Comparison of ENCODE assay signal across 1 cellular context in the genomic region with DNA sequence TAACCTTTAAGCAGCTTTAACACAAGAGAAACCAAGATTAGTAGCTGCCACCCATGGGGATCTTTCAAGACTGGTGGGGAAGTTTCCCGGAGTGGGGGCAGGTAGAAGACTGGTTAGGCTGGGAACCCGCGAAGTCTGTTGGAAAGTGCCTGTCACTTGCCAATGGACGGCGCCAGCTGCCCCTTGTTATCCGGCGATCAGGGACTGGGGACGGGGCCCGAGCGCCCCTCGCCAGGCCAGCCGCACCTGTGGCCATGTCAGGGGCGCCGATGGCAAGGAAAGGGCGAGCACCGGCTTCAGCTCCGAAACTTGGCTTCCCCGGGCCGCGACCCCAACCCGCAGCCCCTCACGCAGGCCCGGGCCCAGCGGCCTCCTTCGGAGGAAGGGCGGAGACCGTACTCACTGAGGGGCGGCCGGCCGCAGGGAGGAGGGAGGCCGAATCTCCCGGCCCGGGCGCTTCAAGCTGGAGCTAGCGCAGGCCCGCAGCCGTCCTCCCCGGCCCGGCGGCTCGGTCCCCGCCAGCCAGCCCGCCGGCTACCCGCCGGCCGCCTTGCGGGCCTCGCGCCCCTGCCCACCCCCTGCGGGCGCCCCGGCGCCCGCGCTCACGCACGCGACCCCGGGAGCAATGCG.
TF ChIP-seq lines count a peak whose summit lies in the region.

No MANE protein-coding gene starts in this region.

TF ChIP-seq in GM12878, 131 proteins besides CTCF, POLR2A, EP300 and RAD21:
- TF ChIP-seq FOXM1 (IDR thresholded peaks at IDR 0.05; ENCODE audit: low read depth, low read length) (no peak), POLR2AphosphoS2 (IDR thresholded peaks at IDR 0.05; ENCODE audit: low read depth, low read length) (no peak), CREB1 (IDR thresholded peaks at IDR 0.05; ENCODE audit: low read depth) (no peak), RAD51 (IDR thresholded peaks at IDR 0.05) (no peak), EZH2 (IDR thresholded peaks at IDR 0.05; ENCODE audit: borderline replicate concordance, control insufficient read depth, low read depth, low read length) (no peak), ZZZ3 (IDR thresholded peaks at IDR 0.05; ENCODE audit: control insufficient read depth, insufficient read length, low read depth) (no peak), PML (IDR thresholded peaks at IDR 0.05; ENCODE audit: low read length) (no peak), CEBPB (IDR thresholded peaks at IDR 0.05; ENCODE audit: borderline replicate concordance in 1 of 2, low read depth in 2 of 2, low read length in 2 of 2) (no peak), USF2 (IDR thresholded peaks at IDR 0.05; ENCODE audit: borderline replicate concordance, low read depth, low read length) (no peak), EGR1 (IDR thresholded peaks at IDR 0.05; ENCODE audit: borderline replicate concordance in 1 of 2, low read depth in 2 of 2, low read length in 2 of 2) (no peak), BHLHE40 (IDR thresholded peaks at IDR 0.05; ENCODE audit: borderline replicate concordance in 1 of 2, low read depth in 2 of 2, low read length in 1 of 2) (peak in 1 of 2 experiments; percentile 23; a peak in 2 of 4 replicates), TCF12 (IDR thresholded peaks at IDR 0.05; ENCODE audit: low read depth, low read length) (0 out of 2 replicates have a peak, but pooled peaks have one; percentile 7), ZSCAN29 (IDR thresholded peaks at IDR 0.05) (no peak), GATAD2B (conservative IDR thresholded peaks at IDR 0.05; ENCODE audit: low read depth) (peak; percentile 77), CHD1 (IDR thresholded peaks at IDR 0.05; ENCODE audit: low read depth, low read length) (no peak), CHD2 (IDR thresholded peaks at IDR 0.05; ENCODE audit: borderline replicate concordance, low read depth, low read length) (no peak), ZBTB40 (IDR thresholded peaks at IDR 0.05; ENCODE audit: borderline replicate concordance) (no peak), DPF2 (IDR thresholded peaks at IDR 0.05) (0 out of 2 replicates have a peak, but pooled peaks have one; percentile 8), FOXK2 (IDR thresholded peaks at IDR 0.05) (no peak), TCF3 (IDR thresholded peaks at IDR 0.05; ENCODE audit: borderline replicate concordance, insufficient read depth, low read depth, low read length) (no peak), ZNF622 (IDR thresholded peaks at IDR 0.05) (no peak), JUNB (IDR thresholded peaks at IDR 0.05) (no peak), MLLT1 (IDR thresholded peaks at IDR 0.05) (no peak), STAT3 (IDR thresholded peaks at IDR 0.05; ENCODE audit: low read depth, low read length) (no peak), TAF1 (IDR thresholded peaks at IDR 0.05; ENCODE audit: borderline replicate concordance, low read depth, low read length) (no peak), YY1 (IDR thresholded peaks at IDR 0.05; ENCODE audit: low read depth, low read length) (peak; percentile 41; the same call in 1 of the 2 replicates), GABPA (IDR thresholded peaks at IDR 0.05; ENCODE audit: low read depth) (no peak), PAX8 (IDR thresholded peaks at IDR 0.05) (no peak), BCL11A (IDR thresholded peaks at IDR 0.05; ENCODE audit: low read depth, low read length) (no peak), EED (IDR thresholded peaks at IDR 0.05; ENCODE audit: low read depth) (no peak), SUZ12 (IDR thresholded peaks at IDR 0.05; ENCODE audit: unreplicated experiment) (no peak), MEF2B (IDR thresholded peaks at IDR 0.05; ENCODE audit: partially characterized antibody, poor library complexity, severe bottlenecking) (no peak), SRF (IDR thresholded peaks at IDR 0.05; ENCODE audit: low read depth in 2 of 2, low read length in 2 of 2) (no peak), TARDBP (IDR thresholded peaks at IDR 0.05; ENCODE audit: borderline replicate concordance) (no peak), CBX3 (IDR thresholded peaks at IDR 0.05; ENCODE audit: borderline replicate concordance, low read depth) (no peak)
- TF ChIP-seq, protein P1, sequence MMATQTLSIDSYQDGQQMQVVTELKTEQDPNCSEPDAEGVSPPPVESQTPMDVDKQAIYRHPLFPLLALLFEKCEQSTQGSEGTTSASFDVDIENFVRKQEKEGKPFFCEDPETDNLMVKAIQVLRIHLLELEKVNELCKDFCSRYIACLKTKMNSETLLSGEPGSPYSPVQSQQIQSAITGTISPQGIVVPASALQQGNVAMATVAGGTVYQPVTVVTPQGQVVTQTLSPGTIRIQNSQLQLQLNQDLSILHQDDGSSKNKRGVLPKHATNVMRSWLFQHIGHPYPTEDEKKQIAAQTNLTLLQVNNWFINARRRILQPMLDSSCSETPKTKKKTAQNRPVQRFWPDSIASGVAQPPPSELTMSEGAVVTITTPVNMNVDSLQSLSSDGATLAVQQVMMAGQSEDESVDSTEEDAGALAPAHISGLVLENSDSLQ (IDR thresholded peaks at IDR 0.05): no peak
- TF ChIP-seq, protein P2, sequence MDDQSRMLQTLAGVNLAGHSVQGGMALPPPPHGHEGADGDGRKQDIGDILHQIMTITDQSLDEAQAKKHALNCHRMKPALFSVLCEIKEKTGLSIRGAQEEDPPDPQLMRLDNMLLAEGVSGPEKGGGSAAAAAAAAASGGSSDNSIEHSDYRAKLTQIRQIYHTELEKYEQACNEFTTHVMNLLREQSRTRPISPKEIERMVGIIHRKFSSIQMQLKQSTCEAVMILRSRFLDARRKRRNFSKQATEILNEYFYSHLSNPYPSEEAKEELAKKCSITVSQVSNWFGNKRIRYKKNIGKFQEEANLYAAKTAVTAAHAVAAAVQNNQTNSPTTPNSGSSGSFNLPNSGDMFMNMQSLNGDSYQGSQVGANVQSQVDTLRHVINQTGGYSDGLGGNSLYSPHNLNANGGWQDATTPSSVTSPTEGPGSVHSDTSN (IDR thresholded peaks at IDR 0.05; ENCODE audit: insufficient replicate concordance, low read depth, low read length): no peak
- TF ChIP-seq, protein P3, sequence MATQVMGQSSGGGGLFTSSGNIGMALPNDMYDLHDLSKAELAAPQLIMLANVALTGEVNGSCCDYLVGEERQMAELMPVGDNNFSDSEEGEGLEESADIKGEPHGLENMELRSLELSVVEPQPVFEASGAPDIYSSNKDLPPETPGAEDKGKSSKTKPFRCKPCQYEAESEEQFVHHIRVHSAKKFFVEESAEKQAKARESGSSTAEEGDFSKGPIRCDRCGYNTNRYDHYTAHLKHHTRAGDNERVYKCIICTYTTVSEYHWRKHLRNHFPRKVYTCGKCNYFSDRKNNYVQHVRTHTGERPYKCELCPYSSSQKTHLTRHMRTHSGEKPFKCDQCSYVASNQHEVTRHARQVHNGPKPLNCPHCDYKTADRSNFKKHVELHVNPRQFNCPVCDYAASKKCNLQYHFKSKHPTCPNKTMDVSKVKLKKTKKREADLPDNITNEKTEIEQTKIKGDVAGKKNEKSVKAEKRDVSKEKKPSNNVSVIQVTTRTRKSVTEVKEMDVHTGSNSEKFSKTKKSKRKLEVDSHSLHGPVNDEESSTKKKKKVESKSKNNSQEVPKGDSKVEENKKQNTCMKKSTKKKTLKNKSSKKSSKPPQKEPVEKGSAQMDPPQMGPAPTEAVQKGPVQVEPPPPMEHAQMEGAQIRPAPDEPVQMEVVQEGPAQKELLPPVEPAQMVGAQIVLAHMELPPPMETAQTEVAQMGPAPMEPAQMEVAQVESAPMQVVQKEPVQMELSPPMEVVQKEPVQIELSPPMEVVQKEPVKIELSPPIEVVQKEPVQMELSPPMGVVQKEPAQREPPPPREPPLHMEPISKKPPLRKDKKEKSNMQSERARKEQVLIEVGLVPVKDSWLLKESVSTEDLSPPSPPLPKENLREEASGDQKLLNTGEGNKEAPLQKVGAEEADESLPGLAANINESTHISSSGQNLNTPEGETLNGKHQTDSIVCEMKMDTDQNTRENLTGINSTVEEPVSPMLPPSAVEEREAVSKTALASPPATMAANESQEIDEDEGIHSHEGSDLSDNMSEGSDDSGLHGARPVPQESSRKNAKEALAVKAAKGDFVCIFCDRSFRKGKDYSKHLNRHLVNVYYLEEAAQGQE (IDR thresholded peaks at IDR 0.05; ENCODE audit: low read depth, low read length): no peak
- TF ChIP-seq, protein P4, sequence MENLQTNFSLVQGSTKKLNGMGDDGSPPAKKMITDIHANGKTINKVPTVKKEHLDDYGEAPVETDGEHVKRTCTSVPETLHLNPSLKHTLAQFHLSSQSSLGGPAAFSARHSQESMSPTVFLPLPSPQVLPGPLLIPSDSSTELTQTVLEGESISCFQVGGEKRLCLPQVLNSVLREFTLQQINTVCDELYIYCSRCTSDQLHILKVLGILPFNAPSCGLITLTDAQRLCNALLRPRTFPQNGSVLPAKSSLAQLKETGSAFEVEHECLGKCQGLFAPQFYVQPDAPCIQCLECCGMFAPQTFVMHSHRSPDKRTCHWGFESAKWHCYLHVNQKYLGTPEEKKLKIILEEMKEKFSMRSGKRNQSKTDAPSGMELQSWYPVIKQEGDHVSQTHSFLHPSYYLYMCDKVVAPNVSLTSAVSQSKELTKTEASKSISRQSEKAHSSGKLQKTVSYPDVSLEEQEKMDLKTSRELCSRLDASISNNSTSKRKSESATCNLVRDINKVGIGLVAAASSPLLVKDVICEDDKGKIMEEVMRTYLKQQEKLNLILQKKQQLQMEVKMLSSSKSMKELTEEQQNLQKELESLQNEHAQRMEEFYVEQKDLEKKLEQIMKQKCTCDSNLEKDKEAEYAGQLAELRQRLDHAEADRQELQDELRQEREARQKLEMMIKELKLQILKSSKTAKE (IDR thresholded peaks at IDR 0.05; ENCODE audit: low read depth, poor library complexity, severe bottlenecking): no peak
